Comparison of ENCODE assay signal across 8 cellular contexts in the genomic region with DNA sequence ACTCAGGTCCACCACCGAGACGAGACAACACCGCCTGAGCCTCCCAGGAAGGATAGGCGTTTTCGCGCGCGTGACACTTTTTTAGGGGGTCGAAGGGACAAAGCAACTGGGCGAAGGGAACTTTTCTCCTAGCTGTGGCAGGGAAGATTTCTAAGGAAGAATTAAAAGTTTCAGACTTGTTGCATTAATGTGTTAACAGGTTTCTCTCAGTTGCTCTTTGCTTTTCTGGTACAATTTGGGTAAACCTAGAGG. TPM values are rescaled to one million over a fixed set of nuclear protein-coding genes. Genes with fewer than 3 reads are reported as not detected.
DNase-seq lines count a peak whose midpoint lies in the region; ATAC-seq, FAIRE-seq and TF ChIP-seq lines count a peak whose summit lies in the region.

No MANE protein-coding gene starts in this region.

- H3K27me3 Mint-ChIP-seq in activated T-cell treated with anti-CD3 and anti-CD28 coated beads, Interleukin-2, amount 50 U/mL, for 4 hours (ENCODE audit: low read depth) = no peaks in the 10 kb centered on the region

- intact Hi-C loops in K562 (cut with micrococcal nuclease) (loop anchor here (2.0 to 5.0 kb wide), 2 partner anchors 101 to 180 kb away; a partner anchor contains a TSS), lower lobe of right lung (cut with DNase I) (no loop called here), transverse colon (cut with DNase I; ENCODE audit: low total_unique reads) (no loop called here)

- peaks cover 11% of the 10 kb centered on the region for H3K36me3 Mint-ChIP-seq in activated T-cell treated with anti-CD3 and anti-CD28 coated beads, Interleukin-2, amount 50 U/mL, for 4 hours (ENCODE audit: insufficient read depth)

- no peaks in the 10 kb centered on the region for H3K9me3 Mint-ChIP-seq in activated T-cell treated with anti-CD3 and anti-CD28 coated beads, Interleukin-2, amount 50 U/mL, for 4 hours

- H3K4me1 ChIP-seq in K562 (replicated peaks in 1 of 2; ENCODE audit: control insufficient read depth in 2 of 2, insufficient read depth in 2 of 2, low read length in 2 of 2) = peaks cover 9 to 28% of the 10 kb centered on the region in 2 experiments
- H3K4me1 ChIP-seq in lower lobe of right lung = peaks cover 44% of the 10 kb centered on the region
- peaks cover 15 to 50% (median 37%) of the 10 kb centered on the region in 4 donors for H3K4me1 ChIP-seq in transverse colon

- peaks cover 15% of the 10 kb centered on the region; the same call in 2 of the 3 replicates for H3K36me3 ChIP-seq in K562 (ENCODE audit: control insufficient read depth, insufficient read depth, low read length)
- H3K36me3 ChIP-seq in lower lobe of right lung = no peaks in the 10 kb centered on the region
- H3K36me3 ChIP-seq in transverse colon = no peaks in the 10 kb centered on the region

- no peaks in the 10 kb centered on the region for H3K9me1 ChIP-seq in K562 (ENCODE audit: control insufficient read depth, insufficient read depth, low read length)

- ATAC-seq in activated T-cell treated with anti-CD3 and anti-CD28 coated beads, Interleukin-2, amount 50 U/mL, for 4 hours = no peak
- ATAC-seq in K562 (no peak), lower lobe of right lung (no peak)

- no peak overlapping the region for H2AFZ ChIP-seq in K562 (ENCODE audit: low read depth, low read length)

- in situ Hi-C loops in K562 (cut with MboI) (no loop called here), transverse colon (cut with MboI; ENCODE audit: low pct_ligation_motif_present in 1 of 4, low pct_unique_long_range_greater_than_20kb in 1 of 4, low sequenced_read_pairs in 3 of 4) (loop anchor here in 1 of 4 donors (5.0 kb wide), 1 partner anchor 100 kb away; no protein-coding TSS in a partner anchor)

- H3K4me1 Mint-ChIP-seq in activated T-cell treated with anti-CD3 and anti-CD28 coated beads, Interleukin-2, amount 50 U/mL, for 4 hours (ENCODE audit: low read depth) = peaks cover 49% of the 10 kb centered on the region

- no peaks in the 10 kb centered on the region for H3K27me3 ChIP-seq in K562 (ENCODE audit: control insufficient read depth in 2 of 2, insufficient read depth in 2 of 2, low read length in 2 of 2)
- no peaks in the 10 kb centered on the region for H3K27me3 ChIP-seq in lower lobe of right lung (ENCODE audit: low read depth)
- H3K27me3 ChIP-seq in transverse colon = no peaks in the 10 kb centered on the region

- H3K4me2 ChIP-seq in K562 (ENCODE audit: insufficient read depth, low read length) = peak overlapping the region; percentile 90

- POLR2A ChIA-PET in K562 (lab: Yijun Ruan, JAX) = interaction anchor here (0.6 to 1.0 kb wide), 3 partner anchors 20 to 400 kb away, joined by 3 to 4 read pairs (median 4); no protein-coding TSS in a partner anchor

- peaks cover 79% of the 10 kb centered on the region for H3K79me2 ChIP-seq in K562 (ENCODE audit: control insufficient read depth, insufficient read depth, low read length)

- TF ChIP-seq EP300 in K562 (IDR thresholded peaks at IDR 0.05; ENCODE audit: low read length) = no peak
- TF ChIP-seq EP300 in transverse colon (IDR thresholded peaks at IDR 0.05; ENCODE audit: low read depth) = no peak

- TF ChIP-seq POLR2A in K562 (conservative IDR thresholded peaks at IDR 0.05) (no peak), transverse colon (IDR thresholded peaks at IDR 0.05) (no peak)

- peak overlapping the region; percentile 95 to 100 for H3K9ac ChIP-seq in K562 (ENCODE audit: insufficient read depth in 1 of 2, low read depth in 2 of 2, low read length in 2 of 2)

- BruUV-seq in K562 (replicated peaks; lab: Mats Ljungman, UMichigan) = no TSS peak

- H3K27ac ChIP-seq in K562 (ENCODE audit: extremely low read depth, low read depth, low read length) (peak overlapping the region; percentile 96), lower lobe of right lung (peak overlapping the region; percentile 97), transverse colon (peak overlapping the region; percentile 99 to 100 (median 100))

- DNase-seq in activated T-cell treated with anti-CD3 and anti-CD28 coated beads, Interleukin-2, amount 50 U/mL, for 4 hours = no peak
- DNase-seq in activated T-cell treated with anti-CD3 and anti-CD28 coated beads for 4 hours (no peak), K562 (ENCODE audit: extremely low read depth in 1 of 4, low spot score in 3 of 4) (no peak), lower lobe of right lung (no peak), transverse colon (no peak), NCI-H748 treated with DMSO at 0.1 percent for 48 hours (lab: John Stamatoyannopoulos, UW) (no peak), NCI-H1105 (lab: John Stamatoyannopoulos, UW) (no peak), T1000 (lab: John Stamatoyannopoulos, UW) (no peak)

- peak overlapping the region; percentile 72 for H3K4me3 ChIP-seq in K562
- H3K4me3 ChIP-seq in lower lobe of right lung = peak overlapping the region; percentile 71
- peak overlapping the region; percentile 82 to 97 (median 86) for H3K4me3 ChIP-seq in transverse colon

- TF ChIP-seq RAD21 in K562 (CRISPR knock-in tag; conservative IDR thresholded peaks at IDR 0.05 in 1 of 2, IDR thresholded peaks at IDR 0.05 in 1 of 2) = no peak

- FAIRE-seq in K562 (lab: Jason Lieb, UNC) = no peak

- peak overlapping the region; percentile 96 for H3K4me3 Mint-ChIP-seq in activated T-cell treated with anti-CD3 and anti-CD28 coated beads, Interleukin-2, amount 50 U/mL, for 4 hours

- no peaks in the 10 kb centered on the region for H3K9me3 ChIP-seq in K562 (replicated peaks; ENCODE audit: control insufficient read depth, insufficient read depth, low read depth, low read length)
- H3K9me3 ChIP-seq in lower lobe of right lung = no peaks in the 10 kb centered on the region
- H3K9me3 ChIP-seq in transverse colon = no peaks in the 10 kb centered on the region

- H4K20me1 ChIP-seq in K562 (replicated peaks; ENCODE audit: control insufficient read depth, insufficient read depth, low read length) = peaks cover 22% of the 10 kb centered on the region; the same call in 1 of the 2 replicates

- CTCF ChIA-PET in K562 (lab: Yijun Ruan, JAX; ENCODE audit: low intra/inter-chr PET ratio) = interaction anchor here (1.5 kb wide), 1 partner anchor 100 kb away, joined by 5 read pairs; no protein-coding TSS in a partner anchor

- TF ChIP-seq CTCF in K562 (IDR thresholded peaks at IDR 0.05 in 2 of 3, conservative IDR thresholded peaks at IDR 0.05 in 1 of 3; ENCODE audit: insufficient read depth in 2 of 3, low read depth in 1 of 3, low read length in 3 of 3) (no peak), lower lobe of right lung (IDR thresholded peaks at IDR 0.05) (no peak), transverse colon (IDR thresholded peaks at IDR 0.05) (no peak)

- 0% methylated on average over 10 of the region's 10 CpGs for whole genome bisulfite sequencing in K562 (ENCODE audit: insufficient coverage, low coverage, missing lambda C conversion rate)
- WGBS in transverse colon (ENCODE audit: low coverage in 1 of 2), 2 donors = 0% methylated on average over 1 to 10 of the region's 10 CpGs

TF ChIP-seq in K562, 482 proteins besides CTCF, POLR2A, EP300 and RAD21 (continues in another document):
- TF ChIP-seq, protein P1, sequence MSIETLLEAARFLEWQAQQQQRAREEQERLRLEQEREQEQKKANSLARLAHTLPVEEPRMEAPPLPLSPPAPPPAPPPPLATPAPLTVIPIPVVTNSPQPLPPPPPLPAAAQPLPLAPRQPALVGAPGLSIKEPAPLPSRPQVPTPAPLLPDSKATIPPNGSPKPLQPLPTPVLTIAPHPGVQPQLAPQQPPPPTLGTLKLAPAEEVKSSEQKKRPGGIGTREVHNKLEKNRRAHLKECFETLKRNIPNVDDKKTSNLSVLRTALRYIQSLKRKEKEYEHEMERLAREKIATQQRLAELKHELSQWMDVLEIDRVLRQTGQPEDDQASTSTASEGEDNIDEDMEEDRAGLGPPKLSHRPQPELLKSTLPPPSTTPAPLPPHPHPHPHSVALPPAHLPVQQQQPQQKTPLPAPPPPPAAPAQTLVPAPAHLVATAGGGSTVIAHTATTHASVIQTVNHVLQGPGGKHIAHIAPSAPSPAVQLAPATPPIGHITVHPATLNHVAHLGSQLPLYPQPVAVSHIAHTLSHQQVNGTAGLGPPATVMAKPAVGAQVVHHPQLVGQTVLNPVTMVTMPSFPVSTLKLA (conservative IDR thresholded peaks at IDR 0.05) = 0 out of 4 replicates have a peak, but pooled peaks of 1 of the 2 experiments have one; percentile 35
- TF ChIP-seq ELF4 (CRISPR knock-in tag; IDR thresholded peaks at IDR 0.05) = peak; percentile 30; the same call in 1 of the 2 replicates
- TF ChIP-seq GABPA (tag; conservative IDR thresholded peaks at IDR 0.05; ENCODE audit: low read depth) = 0 out of 2 replicates have a peak, but pooled peaks have one; percentile 9

RNA-seq across cellular contexts. Expression of a gene that starts 1.8 kb away (rescaled TPM):
- total RNA-seq in activated T-cell treated with anti-CD3 and anti-CD28 coated beads, Interleukin-2, amount 50 U/mL, for 4 hours = 10 to 100 TPM; 33.9 to 39.3 (median 35.9) TPM
- total RNA-seq in K562 (2011; cell fraction: chromatin; rRNA removed; ENCODE audit: low replicate concordance) = 92.4 and 231 TPM in 2 replicates
- 50.2 and 69.1 TPM in 2 replicates for total RNA-seq in K562 (2011; cell fraction: nucleolus; rRNA removed)
- total RNA-seq in K562 (2011; cell fraction: nucleoplasm; rRNA removed) = 89.7 and 128 TPM in 2 replicates
- total RNA-seq in K562 (2014; rRNA removed) (26.3 and 29.3 TPM in 2 replicates), K562 (2014; rRNA removed; fragmentation: Illumina TruSeq; extraction: Trizol) (38.1 and 45.7 TPM in 2 replicates), K562 (2015; rRNA removed; fragmentation: Illumina TruSeq; extraction: Trizol) (43.2 and 46.1 TPM in 2 replicates), K562 (2021) (30.4 and 32.4 TPM in 2 replicates), lower lobe of right lung (53.2 TPM), transverse colon (100 to 1,000 TPM; 102 to 192 (median 128) TPM)
- polyA plus RNA-seq in K562 (2011; rRNA removed) (32.8 and 35.3 TPM in 2 replicates), K562 (2014; fragmentation: Illumina TruSeq; extraction: Trizol) (31.7 and 37.3 TPM in 2 replicates), K562 (2014; fragmentation: Nextera tagmentation; extraction: Ambion mirVana) (10 to 100 TPM in 1 of 2 experiments, 1 to 10 TPM in 1; 9.8 to 12.4 TPM), K562 (2014; rRNA removed) (16.7 and 16.9 TPM in 2 replicates)
- polyA plus RNA-seq in K562 (2011; cell fraction: cytosol; rRNA removed) = 14.1 and 20.3 TPM in 2 replicates
- polyA plus RNA-seq in K562 (2011; cell fraction: nucleus; rRNA removed) = 41.4 and 45.1 TPM in 2 replicates
- 18.0 and 21.4 TPM in 2 replicates for polyA plus RNA-seq in K562 (2012)
- polyA minus RNA-seq in K562 (2011; rRNA and poly(A)+ RNA removed) = 82.6 and 111 TPM in 2 replicates
- polyA minus RNA-seq in K562 (2011; cell fraction: cytosol; rRNA and poly(A)+ RNA removed) = 20.7 and 21.2 TPM in 2 replicates
- polyA minus RNA-seq in K562 (2011; cell fraction: nucleus; rRNA and poly(A)+ RNA removed) = 48.7 and 71.8 TPM in 2 replicates
